1 cellular context compared by ENCODE assay signal in the genomic region with DNA sequence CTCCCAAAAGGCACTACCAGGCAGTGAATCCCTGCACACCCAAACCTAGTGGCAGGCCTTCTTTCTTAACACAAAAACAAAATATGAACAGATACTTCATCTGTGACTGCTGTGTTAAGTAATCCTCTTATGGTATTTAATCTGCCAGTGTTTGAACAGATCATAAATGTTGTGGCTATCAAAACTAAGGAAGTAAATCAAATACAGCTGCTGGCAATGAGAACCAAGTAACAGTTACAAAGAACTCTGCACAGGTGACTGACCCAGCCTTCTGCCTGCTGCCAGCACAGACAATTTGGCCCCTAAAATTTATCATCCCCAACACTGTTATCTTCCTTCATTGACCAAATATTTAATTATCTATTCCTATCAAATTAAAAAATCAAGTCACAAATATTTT.
TF ChIP-seq lines count a peak whose summit lies in the region.

No MANE protein-coding gene starts in this region.

TF ChIP-seq in K562, 482 proteins besides CTCF, POLR2A, EP300 and RAD21 (continued from another document):
- no peak for TF ChIP-seq ZNF507 (tag; conservative IDR thresholded peaks at IDR 0.05)
